In genomic region chr22:36855478-36855877, GRCh38 we compare ENCODE assay signal across 34 cellular contexts. TPM values are rescaled to one million over a fixed set of nuclear protein-coding genes. Genes with fewer than 3 reads are reported as not detected.
"Had no signal": no experiment of that assay in that cellular context is flagged by ENCODE, and none has a peak within 500 bp of the region (broad histone marks: within the 10 kb centered on the region; RNA-seq: fewer than 3 reads in every experiment).

No MANE protein-coding gene starts in this region.

- H3K36me3 ChIP-seq: colonic mucosa, esophagus muscularis mucosa, heart right ventricle, left lung, neural progenitor cell, tibial artery, upper lobe of right lung, vagina had no signal

- H3K9me3 ChIP-seq: colonic mucosa, esophagus muscularis mucosa, heart right ventricle, left lung, mucosa of descending colon, testis, tibial artery, upper lobe of right lung, vagina had no signal

- FAIRE-seq: islet of Langerhans had no signal

- H3K9me3 Mint-ChIP-seq: dendritic cell treated with granulocyte-macrophage colony-stimulating factor and Interleukin-4, amounts not matched to agents 40 ng/mL and 50 ng/mL, for 4 days; mesothelial cell of epicardium had no signal

- H3K27ac ChIP-seq: colonic mucosa, esophagus muscularis mucosa, neural progenitor cell, parathyroid adenoma, testis, tibial artery, upper lobe of right lung, vagina had no signal

- DNase-seq: colonic mucosa; effector CD8-positive, alpha-beta T cell; foreskin melanocyte; glutamatergic neuron; heart right ventricle; left cardiac atrium; left lung; mesenchymal stem cell; mucosa of descending colon; naive B cell; stimulated activated CD4-positive, alpha-beta T cell treated with anti-CD3 and anti-CD28 coated beads, Interleukin-2, amount 100 ng/mL, for 24 hours; stimulated activated CD4-positive, alpha-beta T cell treated with anti-CD3 and anti-CD28 coated beads, Interleukin-4, amount 100 ng/mL, for 24 hours; stimulated activated naive CD8-positive, alpha-beta T cell treated with anti-CD3 and anti-CD28 coated beads, Interleukin-15, Interleukin-2, amounts not matched to agents 100 U/mL and 50 U/mL, for 24 hours; testis; tibial artery; upper lobe of right lung had no signal

- H3K36me3 Mint-ChIP-seq: mesothelial cell of epicardium; natural killer cell treated with Interleukin-12 subunit alpha and Interleukin-12 subunit beta and Interleukin-15 and Interleukin-18, amount 100 ng/mL, for 72 hours; neural progenitor cell; stimulated activated effector memory CD8-positive, alpha-beta T cell treated with anti-CD3 and anti-CD28 coated beads, Interleukin-12 subunit alpha, Interleukin-12 subunit beta, amount 100 ng/mL, for 72 hours had no signal

- H3K4me3 Mint-ChIP-seq: dendritic cell treated with granulocyte-macrophage colony-stimulating factor and Interleukin-4, amounts not matched to agents 40 ng/mL and 50 ng/mL, for 4 days; mesothelial cell of epicardium; neural progenitor cell had no signal

- H3K27ac Mint-ChIP-seq: neural progenitor cell, progenitor cell of endocrine pancreas had no signal

- H3K4me1 ChIP-seq: colonic mucosa, neural progenitor cell had no signal

- H3K4me3 ChIP-seq: colonic mucosa, esophagus muscularis mucosa, heart right ventricle, left lung, mucosa of descending colon, neural progenitor cell, testis, tibial artery, upper lobe of right lung, vagina had no signal

- H3K27me3 ChIP-seq: colonic mucosa, testis, upper lobe of right lung, vagina had no signal

- H3K9ac ChIP-seq: neural progenitor cell, parathyroid adenoma had no signal

- H3K4me2 ChIP-seq: neural progenitor cell had no signal

RNA-seq across cellular contexts. Expression of gene NCF4, which starts 5.3 kb away (rescaled TPM):
- total RNA-seq: endothelial cell of umbilical vein, epithelial cell of proximal tubule, fibroblast of lung, kidney epithelial cell, lung microvascular endothelial cell, mesothelial cell of epicardium, progenitor cell of endocrine pancreas had no signal
- polyA plus RNA-seq: fibroblast of lung had no signal

RNA-seq across cellular contexts. Expression of gene PVALB, which starts 38.6 kb away (rescaled TPM):
- total RNA-seq: colonic mucosa; endothelial cell of umbilical vein; epithelial cell of proximal tubule; esophagus muscularis mucosa; fibroblast of lung; heart right ventricle; kidney epithelial cell; left cardiac atrium; lower leg skin; lung microvascular endothelial cell; mesothelial cell of epicardium; mucosa of descending colon; natural killer cell treated with Interleukin-12 subunit alpha and Interleukin-12 subunit beta and Interleukin-15 and Interleukin-18, amount 100 ng/mL, for 72 hours; osteoblast; progenitor cell of endocrine pancreas; sciatic nerve; vagina had no signal
- polyA plus RNA-seq: endothelial cell of umbilical vein, fibroblast of lung, heart right ventricle had no signal

RNA-seq across cellular contexts. Expression of gene CSF2RB, which starts 58.0 kb away (rescaled TPM):
- total RNA-seq: fibroblast of lung, progenitor cell of endocrine pancreas had no signal
- polyA plus RNA-seq: fibroblast of lung had no signal
